ENCODE assay signal across 1 cellular context in the genomic region with DNA sequence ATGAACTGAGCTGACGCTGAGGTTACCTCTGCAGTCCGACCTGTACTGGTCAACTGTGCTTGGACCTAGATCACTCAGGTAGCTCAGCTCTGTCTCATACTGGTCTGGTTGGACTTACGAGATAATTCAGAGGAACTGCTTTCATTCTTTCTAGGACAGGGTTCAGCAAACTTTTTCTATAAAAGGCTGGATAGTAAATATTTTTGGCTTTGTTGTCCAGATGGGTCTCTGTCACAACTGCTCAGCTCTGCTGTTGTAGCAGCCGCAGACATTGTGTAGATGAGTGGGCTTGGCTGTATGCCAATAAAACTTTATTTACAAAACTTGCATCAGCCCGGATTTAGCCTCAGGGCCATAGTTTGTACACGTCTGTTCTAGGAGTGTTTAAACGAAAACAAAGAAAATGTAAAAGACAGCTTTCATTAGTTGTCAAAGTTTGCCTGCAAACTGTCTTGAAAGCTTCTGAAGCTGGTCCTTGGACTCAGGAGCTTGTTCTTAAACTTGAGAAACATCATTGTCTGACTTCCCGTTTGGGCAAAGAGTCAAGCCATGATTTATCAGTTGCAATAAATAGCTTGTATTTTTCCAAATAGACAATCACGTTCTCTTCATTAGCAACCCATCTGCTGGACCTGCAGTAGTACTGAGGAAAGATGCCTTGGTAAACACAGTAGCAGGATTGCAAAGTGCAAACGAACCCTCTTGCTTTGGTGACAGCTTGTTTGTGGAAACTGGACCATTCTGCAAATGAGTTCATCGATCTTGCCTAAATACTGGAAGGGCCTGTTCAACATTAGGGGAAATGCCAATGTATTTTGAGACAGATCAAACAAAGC.
TF ChIP-seq lines count a peak whose summit lies in the region.

No MANE protein-coding gene starts in this region.

TF ChIP-seq in HepG2, 621 proteins besides CTCF, POLR2A, EP300 and RAD21 (continued from another document and continues in another):
- TF ChIP-seq FOXA3 (CRISPR knock-in tag; IDR thresholded peaks at IDR 0.05) (peak; percentile 70), ZFP62 (CRISPR knock-in tag; IDR thresholded peaks at IDR 0.05) (no peak), ZNF12 (CRISPR knock-in tag; IDR thresholded peaks at IDR 0.05) (peak; percentile 86), ZNF546 (CRISPR knock-in tag; conservative IDR thresholded peaks at IDR 0.05) (0 out of 2 replicates have a peak, but pooled peaks have one; percentile 67), FOXJ3 (CRISPR knock-in tag; IDR thresholded peaks at IDR 0.05; ENCODE audit: borderline replicate concordance) (0 out of 2 replicates have a peak, but pooled peaks have one; percentile 2), FOSL2 (CRISPR knock-in tag; IDR thresholded peaks at IDR 0.05) (peak; percentile 48), CAMTA2 (CRISPR knock-in tag; IDR thresholded peaks at IDR 0.05; ENCODE audit: borderline replicate concordance) (no peak), GATAD2A (CRISPR knock-in tag; IDR thresholded peaks at IDR 0.05) (peak; percentile 83), RARG (CRISPR knock-in tag; IDR thresholded peaks at IDR 0.05; ENCODE audit: low read depth) (0 out of 2 replicates have a peak, but pooled peaks have one; percentile 37), ZNF670 (CRISPR knock-in tag; IDR thresholded peaks at IDR 0.05; ENCODE audit: borderline replicate concordance) (peak; percentile 26; the same call in 1 of the 2 replicates), RCOR2 (CRISPR knock-in tag; IDR thresholded peaks at IDR 0.05) (peak; percentile 70; the same call in 1 of the 2 replicates), NR2F6 (IDR thresholded peaks at IDR 0.05) (no peak), NR2F6 (CRISPR knock-in tag; IDR thresholded peaks at IDR 0.05) (peak; percentile 11; the same call in 1 of the 2 replicates), UBTF (CRISPR knock-in tag; IDR thresholded peaks at IDR 0.05) (0 out of 2 replicates have a peak, but pooled peaks have one; percentile 10), ZNF431 (CRISPR knock-in tag; IDR thresholded peaks at IDR 0.05; ENCODE audit: borderline replicate concordance, low read depth) (no peak), ZNF124 (CRISPR knock-in tag; IDR thresholded peaks at IDR 0.05) (peak; percentile 48; the same call in 1 of the 2 replicates), NFKBIZ (CRISPR knock-in tag; IDR thresholded peaks at IDR 0.05) (no peak), FOXK1 (CRISPR knock-in tag; IDR thresholded peaks at IDR 0.05; ENCODE audit: borderline replicate concordance, low read depth) (peak; percentile 72; the same call in 1 of the 2 replicates), GATAD1 (CRISPR knock-in tag; IDR thresholded peaks at IDR 0.05) (peak; percentile 33; the same call in 1 of the 2 replicates), ELF3 (CRISPR knock-in tag; IDR thresholded peaks at IDR 0.05) (peak; percentile 8; the same call in 1 of the 2 replicates), ZMYM4 (CRISPR knock-in tag; IDR thresholded peaks at IDR 0.05) (no peak; the same call in 1 of the 2 replicates), TERF1 (CRISPR knock-in tag; IDR thresholded peaks at IDR 0.05) (no peak), SNAI1 (CRISPR knock-in tag; IDR thresholded peaks at IDR 0.05; ENCODE audit: borderline replicate concordance) (no peak), ZC3H13 (CRISPR knock-in tag; IDR thresholded peaks at IDR 0.05) (no peak), NONO (IDR thresholded peaks at IDR 0.05) (no peak), NONO (CRISPR knock-in tag; conservative IDR thresholded peaks at IDR 0.05) (peak; percentile 46; the same call in 1 of the 2 replicates), ZNF24 (IDR thresholded peaks at IDR 0.05) (no peak), ATAD3A (CRISPR knock-in tag; IDR thresholded peaks at IDR 0.05) (no peak), MED1 (CRISPR knock-in tag; IDR thresholded peaks at IDR 0.05) (peak; percentile 26; the same call in 1 of the 2 replicates), KLF13 (CRISPR knock-in tag; IDR thresholded peaks at IDR 0.05) (no peak), BORCS8-MEF2B (CRISPR knock-in tag; IDR thresholded peaks at IDR 0.05) (no peak), IKZF4 (CRISPR knock-in tag; IDR thresholded peaks at IDR 0.05; ENCODE audit: borderline replicate concordance, low read depth, not compliant biosample characterization) (no peak), ZNF331 (CRISPR knock-in tag; IDR thresholded peaks at IDR 0.05) (peak; percentile 60; the same call in 1 of the 2 replicates), MEIS1 (CRISPR knock-in tag; IDR thresholded peaks at IDR 0.05; ENCODE audit: borderline replicate concordance) (0 out of 2 replicates have a peak, but pooled peaks have one; percentile 19), ZNF225 (CRISPR knock-in tag; IDR thresholded peaks at IDR 0.05) (no peak), RARA (CRISPR knock-in tag; IDR thresholded peaks at IDR 0.05) (peak; percentile 16; the same call in 1 of the 2 replicates), ZKSCAN5 (CRISPR knock-in tag; IDR thresholded peaks at IDR 0.05) (no peak), MAFG (CRISPR knock-in tag; IDR thresholded peaks at IDR 0.05) (no peak), ZSCAN22 (CRISPR knock-in tag; IDR thresholded peaks at IDR 0.05) (peak; percentile 77), ZNF816 (CRISPR knock-in tag; IDR thresholded peaks at IDR 0.05; ENCODE audit: borderline replicate concordance) (peak; percentile 95; the same call in 1 of the 2 replicates), NFATC3 (CRISPR knock-in tag; IDR thresholded peaks at IDR 0.05) (no peak)
- TF ChIP-seq, protein P1, sequence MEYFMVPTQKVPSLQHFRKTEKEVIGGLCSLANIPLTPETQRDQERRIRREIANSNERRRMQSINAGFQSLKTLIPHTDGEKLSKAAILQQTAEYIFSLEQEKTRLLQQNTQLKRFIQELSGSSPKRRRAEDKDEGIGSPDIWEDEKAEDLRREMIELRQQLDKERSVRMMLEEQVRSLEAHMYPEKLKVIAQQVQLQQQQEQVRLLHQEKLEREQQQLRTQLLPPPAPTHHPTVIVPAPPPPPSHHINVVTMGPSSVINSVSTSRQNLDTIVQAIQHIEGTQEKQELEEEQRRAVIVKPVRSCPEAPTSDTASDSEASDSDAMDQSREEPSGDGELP (IDR thresholded peaks at IDR 0.05; ENCODE audit: borderline replicate concordance, low read depth) = peak; percentile 18; the same call in 1 of the 2 replicates
- TF ChIP-seq, protein P2, sequence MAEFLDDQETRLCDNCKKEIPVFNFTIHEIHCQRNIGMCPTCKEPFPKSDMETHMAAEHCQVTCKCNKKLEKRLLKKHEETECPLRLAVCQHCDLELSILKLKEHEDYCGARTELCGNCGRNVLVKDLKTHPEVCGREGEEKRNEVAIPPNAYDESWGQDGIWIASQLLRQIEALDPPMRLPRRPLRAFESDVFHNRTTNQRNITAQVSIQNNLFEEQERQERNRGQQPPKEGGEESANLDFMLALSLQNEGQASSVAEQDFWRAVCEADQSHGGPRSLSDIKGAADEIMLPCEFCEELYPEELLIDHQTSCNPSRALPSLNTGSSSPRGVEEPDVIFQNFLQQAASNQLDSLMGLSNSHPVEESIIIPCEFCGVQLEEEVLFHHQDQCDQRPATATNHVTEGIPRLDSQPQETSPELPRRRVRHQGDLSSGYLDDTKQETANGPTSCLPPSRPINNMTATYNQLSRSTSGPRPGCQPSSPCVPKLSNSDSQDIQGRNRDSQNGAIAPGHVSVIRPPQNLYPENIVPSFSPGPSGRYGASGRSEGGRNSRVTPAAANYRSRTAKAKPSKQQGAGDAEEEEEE (CRISPR knock-in tag; IDR thresholded peaks at IDR 0.05; ENCODE audit: borderline replicate concordance) = no peak
- TF ChIP-seq, protein P3, sequence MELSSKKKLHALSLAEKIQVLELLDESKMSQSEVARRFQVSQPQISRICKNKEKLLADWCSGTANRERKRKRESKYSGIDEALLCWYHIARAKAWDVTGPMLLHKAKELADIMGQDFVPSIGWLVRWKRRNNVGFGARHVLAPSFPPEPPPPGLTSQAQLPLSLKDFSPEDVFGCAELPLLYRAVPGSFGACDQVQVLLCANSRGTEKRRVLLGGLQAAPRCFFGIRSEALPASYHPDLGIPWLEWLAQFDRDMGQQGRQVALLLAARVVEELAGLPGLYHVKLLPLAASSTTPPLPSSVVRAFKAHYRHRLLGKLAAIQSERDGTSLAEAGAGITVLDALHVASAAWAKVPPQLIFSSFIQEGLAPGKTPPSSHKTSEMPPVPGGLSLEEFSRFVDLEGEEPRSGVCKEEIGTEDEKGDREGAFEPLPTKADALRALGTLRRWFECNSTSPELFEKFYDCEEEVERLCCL (CRISPR knock-in tag; IDR thresholded peaks at IDR 0.05; ENCODE audit: borderline replicate concordance) = no peak
- TF ChIP-seq, protein P4, sequence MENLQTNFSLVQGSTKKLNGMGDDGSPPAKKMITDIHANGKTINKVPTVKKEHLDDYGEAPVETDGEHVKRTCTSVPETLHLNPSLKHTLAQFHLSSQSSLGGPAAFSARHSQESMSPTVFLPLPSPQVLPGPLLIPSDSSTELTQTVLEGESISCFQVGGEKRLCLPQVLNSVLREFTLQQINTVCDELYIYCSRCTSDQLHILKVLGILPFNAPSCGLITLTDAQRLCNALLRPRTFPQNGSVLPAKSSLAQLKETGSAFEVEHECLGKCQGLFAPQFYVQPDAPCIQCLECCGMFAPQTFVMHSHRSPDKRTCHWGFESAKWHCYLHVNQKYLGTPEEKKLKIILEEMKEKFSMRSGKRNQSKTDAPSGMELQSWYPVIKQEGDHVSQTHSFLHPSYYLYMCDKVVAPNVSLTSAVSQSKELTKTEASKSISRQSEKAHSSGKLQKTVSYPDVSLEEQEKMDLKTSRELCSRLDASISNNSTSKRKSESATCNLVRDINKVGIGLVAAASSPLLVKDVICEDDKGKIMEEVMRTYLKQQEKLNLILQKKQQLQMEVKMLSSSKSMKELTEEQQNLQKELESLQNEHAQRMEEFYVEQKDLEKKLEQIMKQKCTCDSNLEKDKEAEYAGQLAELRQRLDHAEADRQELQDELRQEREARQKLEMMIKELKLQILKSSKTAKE (CRISPR knock-in tag; IDR thresholded peaks at IDR 0.05; ENCODE audit: borderline replicate concordance) = no peak
- TF ChIP-seq, protein P5, sequence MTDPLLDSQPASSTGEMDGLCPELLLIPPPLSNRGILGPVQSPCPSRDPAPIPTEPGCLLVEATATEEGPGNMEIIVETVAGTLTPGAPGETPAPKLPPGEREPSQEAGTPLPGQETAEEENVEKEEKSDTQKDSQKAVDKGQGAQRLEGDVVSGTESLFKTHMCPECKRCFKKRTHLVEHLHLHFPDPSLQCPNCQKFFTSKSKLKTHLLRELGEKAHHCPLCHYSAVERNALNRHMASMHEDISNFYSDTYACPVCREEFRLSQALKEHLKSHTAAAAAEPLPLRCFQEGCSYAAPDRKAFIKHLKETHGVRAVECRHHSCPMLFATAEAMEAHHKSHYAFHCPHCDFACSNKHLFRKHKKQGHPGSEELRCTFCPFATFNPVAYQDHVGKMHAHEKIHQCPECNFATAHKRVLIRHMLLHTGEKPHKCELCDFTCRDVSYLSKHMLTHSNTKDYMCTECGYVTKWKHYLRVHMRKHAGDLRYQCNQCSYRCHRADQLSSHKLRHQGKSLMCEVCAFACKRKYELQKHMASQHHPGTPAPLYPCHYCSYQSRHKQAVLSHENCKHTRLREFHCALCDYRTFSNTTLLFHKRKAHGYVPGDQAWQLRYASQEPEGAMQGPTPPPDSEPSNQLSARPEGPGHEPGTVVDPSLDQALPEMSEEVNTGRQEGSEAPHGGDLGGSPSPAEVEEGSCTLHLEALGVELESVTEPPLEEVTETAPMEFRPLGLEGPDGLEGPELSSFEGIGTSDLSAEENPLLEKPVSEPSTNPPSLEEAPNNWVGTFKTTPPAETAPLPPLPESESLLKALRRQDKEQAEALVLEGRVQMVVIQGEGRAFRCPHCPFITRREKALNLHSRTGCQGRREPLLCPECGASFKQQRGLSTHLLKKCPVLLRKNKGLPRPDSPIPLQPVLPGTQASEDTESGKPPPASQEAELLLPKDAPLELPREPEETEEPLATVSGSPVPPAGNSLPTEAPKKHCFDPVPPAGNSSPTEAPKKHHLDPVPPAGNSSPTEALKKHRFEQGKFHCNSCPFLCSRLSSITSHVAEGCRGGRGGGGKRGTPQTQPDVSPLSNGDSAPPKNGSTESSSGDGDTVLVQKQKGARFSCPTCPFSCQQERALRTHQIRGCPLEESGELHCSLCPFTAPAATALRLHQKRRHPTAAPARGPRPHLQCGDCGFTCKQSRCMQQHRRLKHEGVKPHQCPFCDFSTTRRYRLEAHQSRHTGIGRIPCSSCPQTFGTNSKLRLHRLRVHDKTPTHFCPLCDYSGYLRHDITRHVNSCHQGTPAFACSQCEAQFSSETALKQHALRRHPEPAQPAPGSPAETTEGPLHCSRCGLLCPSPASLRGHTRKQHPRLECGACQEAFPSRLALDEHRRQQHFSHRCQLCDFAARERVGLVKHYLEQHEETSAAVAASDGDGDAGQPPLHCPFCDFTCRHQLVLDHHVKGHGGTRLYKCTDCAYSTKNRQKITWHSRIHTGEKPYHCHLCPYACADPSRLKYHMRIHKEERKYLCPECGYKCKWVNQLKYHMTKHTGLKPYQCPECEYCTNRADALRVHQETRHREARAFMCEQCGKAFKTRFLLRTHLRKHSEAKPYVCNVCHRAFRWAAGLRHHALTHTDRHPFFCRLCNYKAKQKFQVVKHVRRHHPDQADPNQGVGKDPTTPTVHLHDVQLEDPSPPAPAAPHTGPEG (CRISPR knock-in tag; IDR thresholded peaks at IDR 0.05) = 0 out of 2 replicates have a peak, but pooled peaks have one; percentile 12
- TF ChIP-seq, protein P6, sequence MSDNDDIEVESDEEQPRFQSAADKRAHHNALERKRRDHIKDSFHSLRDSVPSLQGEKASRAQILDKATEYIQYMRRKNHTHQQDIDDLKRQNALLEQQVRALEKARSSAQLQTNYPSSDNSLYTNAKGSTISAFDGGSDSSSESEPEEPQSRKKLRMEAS (IDR thresholded peaks at IDR 0.05) = 0 out of 2 replicates have a peak, but pooled peaks have one; percentile 23
